1 cellular context compared by ENCODE assay signal in genomic region chr20:38043512-38044300, GRCh38.
TF ChIP-seq lines count a peak whose summit lies in the region.

No MANE protein-coding gene starts in this region.

TF ChIP-seq in GM12878, 131 proteins besides CTCF, POLR2A, EP300 and RAD21 (continued from another document):
- TF ChIP-seq CUX1 (IDR thresholded peaks at IDR 0.05; ENCODE audit: insufficient replicate concordance, low read depth, low read length) (no peak), ZZZ3 (IDR thresholded peaks at IDR 0.05; ENCODE audit: control insufficient read depth, insufficient read length, low read depth) (no peak), MTA2 (IDR thresholded peaks at IDR 0.05; ENCODE audit: low read depth) (no peak), USF1 (IDR thresholded peaks at IDR 0.05; ENCODE audit: borderline replicate concordance, extremely low read length, insufficient read depth, low read depth, low read length) (no peak), ZSCAN29 (IDR thresholded peaks at IDR 0.05) (no peak), TAF1 (IDR thresholded peaks at IDR 0.05; ENCODE audit: borderline replicate concordance, low read depth, low read length) (no peak), POLR2AphosphoS5 (IDR thresholded peaks at IDR 0.05; ENCODE audit: low read length) (no peak), YBX1 (IDR thresholded peaks at IDR 0.05) (no peak), BCL11A (IDR thresholded peaks at IDR 0.05; ENCODE audit: low read depth, low read length) (no peak)
